Comparison of ENCODE assay signal across 21 cellular contexts in genomic region chr12:96248532-96248931, GRCh38. TPM values are rescaled to one million over a fixed set of nuclear protein-coding genes. Genes with fewer than 3 reads are reported as not detected.
DNase-seq lines count a peak whose midpoint lies in the region; ATAC-seq and FAIRE-seq lines count a peak whose summit lies in the region.
"Had no signal": no experiment of that assay in that cellular context is flagged by ENCODE, and none has a peak within 500 bp of the region (broad histone marks: within the 10 kb centered on the region; RNA-seq: fewer than 3 reads in every experiment).

No MANE protein-coding gene starts in this region.

- no peak overlapping the region for H3K27ac ChIP-seq in small intestine (ENCODE audit: low read depth in 1 of 2, low read length in 1 of 2)
- H3K27ac ChIP-seq: BLaER1, epithelial cell of prostate, thoracic aorta had no signal

- H3K4me1 ChIP-seq in small intestine (ENCODE audit: control insufficient read depth in 2 of 2, insufficient read depth in 1 of 2, low read depth in 1 of 2, low read length in 1 of 2): no peaks in the 10 kb centered on the region

- no peak for ATAC-seq in effector memory CD8-positive, alpha-beta T cell (replicated peaks)
- ATAC-seq in esophagus mucosa: no peak
- no peak for ATAC-seq in GM21528 (IDR thresholded peaks at IDR 0.05; ENCODE audit: low FRiP score, unreplicated experiment)
- ATAC-seq: GM23338 had no signal

- H3K27ac Mint-ChIP-seq in effector memory CD8-positive, alpha-beta T cell: peak overlapping the region; percentile 6 to 94
- H3K27ac Mint-ChIP-seq: activated naive CD4-positive, alpha-beta T cell treated with anti-CD3 and anti-CD28 coated beads, Interleukin-2, amount 50 U/mL, for 24 hours; GM23338 had no signal

- H3K27me3 ChIP-seq in small intestine (ENCODE audit: control insufficient read depth in 2 of 2, insufficient read depth in 2 of 2, low read length in 2 of 2): no peaks in the 10 kb centered on the region
- H3K27me3 ChIP-seq: BLaER1 had no signal

- no peak overlapping the region for H3K4me3 Mint-ChIP-seq in effector memory CD8-positive, alpha-beta T cell
- H3K4me3 Mint-ChIP-seq: activated naive CD4-positive, alpha-beta T cell treated with anti-CD3 and anti-CD28 coated beads, Interleukin-2, amount 50 U/mL, for 24 hours; GM23338 had no signal

- no peaks in the 10 kb centered on the region for H3K9me3 ChIP-seq in small intestine (ENCODE audit: control insufficient read depth, low read depth)
- H3K9me3 ChIP-seq: BLaER1, thoracic aorta had no signal

- DNase-seq in NCI-H2107 (lab: John Stamatoyannopoulos, UW) (peak; percentile 50), left kidney (ENCODE audit: low read depth, low spot score) (peak; percentile 46), small intestine (no peak)
- no peak for DNase-seq in effector memory CD8-positive, alpha-beta T cell
- DNase-seq in stimulated activated CD8-positive, alpha-beta memory T cell treated with anti-CD3 and anti-CD28 coated beads, Interleukin-4, amount 100 ng/mL, for 48 hours: peak; percentile 19
- DNase-seq: activated CD4-positive, alpha-beta T cell treated with anti-CD3 and anti-CD28 coated beads for 48 hours; activated T-cell treated with anti-CD3 and anti-CD28 coated beads for 4 hours; MM.1S; NCI-H187 treated with DMSO at 0.1 percent for 48 hours; NCI-H526 treated with DMSO at 0.1 percent for 48 hours; stimulated activated CD4-positive, alpha-beta T cell treated with anti-CD3 and anti-CD28 coated beads, Interleukin-4, amount 100 ng/mL, for 4 hours had no signal

- no peaks in the 10 kb centered on the region for H3K9me3 Mint-ChIP-seq in effector memory CD8-positive, alpha-beta T cell
- H3K9me3 Mint-ChIP-seq: activated naive CD4-positive, alpha-beta T cell treated with anti-CD3 and anti-CD28 coated beads, Interleukin-2, amount 50 U/mL, for 24 hours; GM23338; IgD-negative memory B cell had no signal

- peaks cover 65% of the 10 kb centered on the region for H3K36me3 Mint-ChIP-seq in effector memory CD8-positive, alpha-beta T cell (ENCODE audit: insufficient read depth)

- no peaks in the 10 kb centered on the region for H3K27me3 Mint-ChIP-seq in effector memory CD8-positive, alpha-beta T cell
- H3K27me3 Mint-ChIP-seq: activated naive CD4-positive, alpha-beta T cell treated with anti-CD3 and anti-CD28 coated beads, Interleukin-2, amount 50 U/mL, for 24 hours; IgD-negative memory B cell had no signal

- peaks cover 0 to 6% of the 10 kb centered on the region in 2 donors for H3K36me3 ChIP-seq in small intestine (ENCODE audit: control insufficient read depth in 2 of 2, insufficient read depth in 2 of 2, low read length in 2 of 2)

- 83 to 88% (median 86%) methylated on average over 9 of the region's 9 CpGs for WGBS in small intestine, 3 donors

- no peak for FAIRE-seq in small intestine (lab: Jason Lieb, UNC)
- FAIRE-seq: TTC549 had no signal

- H3K4me1 Mint-ChIP-seq in effector memory CD8-positive, alpha-beta T cell (ENCODE audit: low read depth in 2 of 2): peaks cover 36 to 38% of the 10 kb centered on the region in 2 donors
- H3K4me1 Mint-ChIP-seq: GM23338 had no signal

- no peak overlapping the region for H3K4me3 ChIP-seq in small intestine (ENCODE audit: low read depth in 1 of 2, low read length in 2 of 2)
- H3K4me3 ChIP-seq: BLaER1, coronary artery, GM23338, thoracic aorta had no signal

RNA-seq across cellular contexts. Expression of gene ELK3, which starts 54.4 kb away (rescaled TPM):
- 10 to 100 TPM in 1 of 3 donors, 1 to 10 TPM in 1, under 1 TPM in 1; 0.67 to 15.9 (median 6.2) TPM for polyA plus RNA-seq in small intestine
- total RNA-seq in esophagus mucosa: 45.4 TPM

Comparison
In these comparisons a context has a peak if more than half of its experiments do, and no peak if none do; other contexts are left out.
1. DNase-seq: peak in NCI-H2107 (single experiment), left kidney (single experiment) and stimulated activated CD8-positive, alpha-beta memory T cell treated with anti-CD3 and anti-CD28 coated beads, Interleukin-4, amount 100 ng/mL, for 48 hours (single experiment); none in effector memory CD8-positive, alpha-beta T cell (0 of 3) and small intestine (single experiment).